In the genomic region with DNA sequence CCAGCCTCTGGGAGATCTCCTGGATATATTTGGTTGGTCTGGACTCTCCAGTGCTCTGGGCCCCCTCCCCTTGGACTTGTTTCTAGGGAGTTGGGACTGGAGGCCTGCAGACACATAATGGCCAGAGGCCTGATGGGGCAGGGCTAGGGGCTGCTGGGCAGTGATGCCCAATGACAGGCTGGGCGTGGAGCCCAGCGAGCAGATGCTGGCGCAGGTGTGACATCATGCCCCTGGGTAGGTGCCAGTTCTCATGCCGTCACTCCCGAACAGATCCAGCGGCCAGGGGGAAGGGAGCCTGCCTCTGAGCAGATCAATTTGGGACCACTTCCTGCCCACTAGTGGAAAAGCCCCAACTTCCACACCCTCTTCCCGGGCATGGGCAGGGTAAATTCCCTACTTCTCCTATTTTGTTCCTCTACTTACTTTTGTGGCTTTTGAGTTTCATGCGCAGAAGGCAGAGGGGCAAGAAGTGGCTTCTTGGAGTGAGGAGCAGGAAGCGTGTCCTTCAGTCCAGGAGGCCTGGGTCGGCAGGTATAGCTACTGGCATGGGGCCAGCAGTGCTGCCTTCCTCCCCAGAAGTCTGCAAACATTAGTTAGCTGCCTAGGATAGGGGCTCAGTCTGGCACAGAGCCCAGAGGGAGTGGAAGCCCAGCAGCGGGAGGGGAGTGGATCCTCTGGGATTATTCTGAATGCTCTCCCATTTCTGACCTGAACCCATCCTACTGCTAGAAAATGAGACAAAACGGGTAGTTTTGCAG, we compare ENCODE assay signal across 20 cellular contexts. TPM values are rescaled to one million over a fixed set of nuclear protein-coding genes. Genes with fewer than 3 reads are reported as not detected.
DNase-seq lines count a peak whose midpoint lies in the region; ATAC-seq and TF ChIP-seq lines count a peak whose summit lies in the region.
"Had no signal": no experiment of that assay in that cellular context is flagged by ENCODE, and none has a peak within 500 bp of the region (broad histone marks: within the 10 kb centered on the region; RNA-seq: fewer than 3 reads in every experiment).

No MANE protein-coding gene starts in this region.

- DNase-seq in DMS153 (lab: John Stamatoyannopoulos, UW), result peak; percentile 62
- DNase-seq in NCI-H2029 (lab: John Stamatoyannopoulos, UW), result peak; percentile 76
- DNase-seq in medulla oblongata (ENCODE audit: extremely low spot score), result peak; percentile 32
- DNase-seq in T1000 (lab: John Stamatoyannopoulos, UW), result no peak
- DNase-seq in cerebellar cortex (ENCODE audit: low spot score), result no peak
- DNase-seq in aorta, result no peak
- DNase-seq: activated CD8-positive, alpha-beta memory T cell treated with anti-CD3 and anti-CD28 coated beads, Interleukin-2, amount 50 U/mL, for 48 hours; MM.1S; naive thymus-derived CD4-positive, alpha-beta T cell; stimulated activated CD4-positive, alpha-beta T cell treated with anti-CD3 and anti-CD28 coated beads, Interleukin-4, amount 100 ng/mL, for 24 hours; T-cell; transverse colon had no signal

- ATAC-seq in HG03520 (IDR thresholded peaks at IDR 0.05; ENCODE audit: unreplicated experiment), result no peak
- no peak for ATAC-seq in aorta (ENCODE audit: low FRiP score)
- ATAC-seq: activated CD4-positive, CD25-positive, alpha-beta regulatory T cell treated with anti-CD3 and anti-CD28 coated beads, Interleukin-2, amount 50 U/mL, for 24 hours; activated naive CD4-positive, alpha-beta T cell treated with anti-CD3 and anti-CD28 coated beads, Interleukin-2, amount 50 U/mL, for 72 hours; naive thymus-derived CD4-positive, alpha-beta T cell; Panc1; T-cell had no signal

- no peaks in the 10 kb centered on the region for H3K27me3 ChIP-seq in aorta (ENCODE audit: control insufficient read depth in 1 of 2, insufficient read depth in 2 of 2, low read length in 1 of 2)
- H3K27me3 ChIP-seq: BLaER1, hepatocyte, transverse colon had no signal

- intact Hi-C loops in aorta (cut with DNase I), result no loop called here

- no peaks in the 10 kb centered on the region for H3K36me3 ChIP-seq in aorta (ENCODE audit: control insufficient read depth in 1 of 2, insufficient read depth in 2 of 2, low read length in 1 of 2)
- H3K36me3 ChIP-seq: transverse colon had no signal

- no peak for TF ChIP-seq CTCF in VCaP (conservative IDR thresholded peaks at IDR 0.05)

- H3K9me3 ChIP-seq in aorta (ENCODE audit: control insufficient read depth, low read length), result no peaks in the 10 kb centered on the region
- H3K9me3 ChIP-seq: BLaER1, transverse colon had no signal

- 73 to 75% methylated on average over 12 of the region's 12 CpGs for WGBS in aorta, 2 donors

- H3K27ac ChIP-seq in VCaP, result peak overlapping the region; percentile 24; the same call in 1 of the 2 replicates
- H3K27ac ChIP-seq in aorta (ENCODE audit: low read depth in 1 of 2, low read length in 2 of 2), result no peak overlapping the region
- H3K27ac ChIP-seq: BLaER1, hepatocyte, transverse colon had no signal

- no peaks in the 10 kb centered on the region for H3K4me1 ChIP-seq in aorta (ENCODE audit: control insufficient read depth in 1 of 2, insufficient read depth in 2 of 2, low read length in 2 of 2)

- H3K4me3 ChIP-seq in aorta (ENCODE audit: low read length in 2 of 2), result no peak overlapping the region
- H3K4me3 ChIP-seq: BLaER1, hepatocyte, transverse colon had no signal

RNA-seq across cellular contexts. Expression of a gene that starts 6.1 kb away (rescaled TPM):
- total RNA-seq in aorta, result 10 to 100 TPM; 49.9 to 68.7 TPM
- 10 to 100 TPM; 47.5 to 80.6 TPM for polyA plus RNA-seq in aorta

RNA-seq across cellular contexts. Expression of a gene that starts 8.6 kb away (rescaled TPM):
- total RNA-seq in aorta, result 1 to 10 TPM; 1.2 to 2.2 TPM
- polyA plus RNA-seq in aorta, result 1 to 10 TPM in 1 of 2 donors, not detected in 1; 1.3 TPM

RNA-seq across cellular contexts. Expression of a gene that starts 34.6 kb away (rescaled TPM):
- total RNA-seq in aorta, result under 1 TPM; 0.18 to 0.39 TPM
- polyA plus RNA-seq in aorta, result 1 to 10 TPM; 1.4 to 5.0 TPM
- total RNA-seq: activated naive CD4-positive, alpha-beta T cell treated with anti-CD3 and anti-CD28 coated beads, Interleukin-2, amount 50 U/mL, for 72 hours; hepatocyte; naive thymus-derived CD4-positive, alpha-beta T cell; T-cell had no signal
- polyA plus RNA-seq: hepatocyte; naive thymus-derived CD4-positive, alpha-beta T cell had no signal

RNA-seq across cellular contexts. Expression of a gene that starts 39.7 kb away (rescaled TPM):
- 10 to 100 TPM; 42.7 to 60.9 TPM for total RNA-seq in aorta
- 10 to 100 TPM; 17.0 to 20.3 TPM for polyA plus RNA-seq in aorta

RNA-seq across cellular contexts. Expression of a gene that starts 41.6 kb away (rescaled TPM):
- not detected for total RNA-seq in aorta
- 1 to 10 TPM; 2.3 TPM for polyA plus RNA-seq in aorta
- total RNA-seq: activated naive CD4-positive, alpha-beta T cell treated with anti-CD3 and anti-CD28 coated beads, Interleukin-2, amount 50 U/mL, for 72 hours; hepatocyte; HT-29; naive thymus-derived CD4-positive, alpha-beta T cell; T-cell; transverse colon had no signal
- polyA plus RNA-seq: hepatocyte; naive thymus-derived CD4-positive, alpha-beta T cell had no signal

Comparison
In these comparisons a context has a peak if more than half of its experiments do, and no peak if none do; other contexts are left out.
1. DNase-seq: peak in DMS153 (single experiment), NCI-H2029 (single experiment) and medulla oblongata (single experiment); none in T1000 (single experiment), cerebellar cortex (single experiment) and aorta (0 of 2).